In genomic region chr3:107959767-107960166, GRCh38 we compare ENCODE assay signal across 25 cellular contexts.
A peak's percentile ranks its signal among the peaks of the same experiment; 100 is the strongest.
DNase-seq lines count a peak whose midpoint lies in the region; ATAC-seq, FAIRE-seq and TF ChIP-seq lines count a peak whose summit lies in the region.
"Had no signal": no experiment of that assay in that cellular context is flagged by ENCODE, and none has a peak within 500 bp of the region (broad histone marks: within the 10 kb centered on the region; RNA-seq: fewer than 3 reads in every experiment).

No MANE protein-coding gene starts in this region.

- TF ChIP-seq EP300 in HepG2 (IDR thresholded peaks at IDR 0.05; ENCODE audit: low read depth in 2 of 2, low read length in 2 of 2) = no peak
- no peak for TF ChIP-seq EP300 in HepG2 (CRISPR knock-in tag; IDR thresholded peaks at IDR 0.05; ENCODE audit: borderline replicate concordance)

- peaks cover 40% of the 10 kb centered on the region for H3K4me1 Mint-ChIP-seq in dendritic cell treated with granulocyte-macrophage colony-stimulating factor and Interleukin-4, amounts not matched to agents 40 ng/mL and 50 ng/mL, for 4 days (ENCODE audit: low read depth)
- peaks cover 10% of the 10 kb centered on the region for H3K4me1 Mint-ChIP-seq in chondrocyte (ENCODE audit: low read depth)

- no peak overlapping the region for H3K4me3 Mint-ChIP-seq in dendritic cell treated with granulocyte-macrophage colony-stimulating factor and Interleukin-4, amounts not matched to agents 40 ng/mL and 50 ng/mL, for 4 days
- H3K4me3 Mint-ChIP-seq in chondrocyte (ENCODE audit: unreplicated experiment) = no peak overlapping the region
- H3K4me3 Mint-ChIP-seq: mesothelial cell of epicardium; natural killer cell treated with Interleukin-12 subunit alpha and Interleukin-12 subunit beta and Interleukin-15 and Interleukin-18, amount 100 ng/mL, for 72 hours had no signal

- peaks cover 2% of the 10 kb centered on the region for H3K27me3 Mint-ChIP-seq in dendritic cell treated with granulocyte-macrophage colony-stimulating factor and Interleukin-4, amounts not matched to agents 40 ng/mL and 50 ng/mL, for 4 days
- peaks cover under 1% of the 10 kb centered on the region for H3K27me3 Mint-ChIP-seq in chondrocyte (ENCODE audit: low read depth)
- H3K27me3 Mint-ChIP-seq: natural killer cell treated with Interleukin-12 subunit alpha and Interleukin-12 subunit beta and Interleukin-15 and Interleukin-18, amount 100 ng/mL, for 72 hours had no signal

- in situ Hi-C loops in HepG2 (cut with HindIII; ENCODE audit: extremely low pct_ligation_motif_present, low pct_unique_long_range_greater_than_20kb) = no loop called here

- H3K27ac Mint-ChIP-seq in dendritic cell treated with granulocyte-macrophage colony-stimulating factor and Interleukin-4, amounts not matched to agents 40 ng/mL and 50 ng/mL, for 4 days = peak overlapping the region; percentile 23
- H3K27ac Mint-ChIP-seq in chondrocyte (ENCODE audit: unreplicated experiment) = no peak overlapping the region
- H3K27ac Mint-ChIP-seq: activated naive CD4-positive, alpha-beta T cell treated with anti-CD3 and anti-CD28 coated beads, Interleukin-2, amount 50 U/mL, for 72 hours; mesothelial cell of epicardium; natural killer cell treated with Interleukin-12 subunit alpha and Interleukin-12 subunit beta and Interleukin-15 and Interleukin-18, amount 100 ng/mL, for 72 hours had no signal

- TF ChIP-seq POLR2A in HepG2 (IDR thresholded peaks at IDR 0.05; ENCODE audit: insufficient read depth in 1 of 2, low read depth in 2 of 2, low read length in 2 of 2) (no peak), spleen (IDR thresholded peaks at IDR 0.05) (no peak)

- H3K79me2 ChIP-seq in HepG2 (ENCODE audit: insufficient read depth, low read length) = no peaks in the 10 kb centered on the region

- BruUV-seq in HepG2 (replicated peaks; lab: Mats Ljungman, UMichigan) = no TSS peak

- DNase-seq in AG10803 (ENCODE audit: low read depth) (peak; percentile 29), OCI-M1 (lab: John Stamatoyannopoulos, UW) (peak; percentile 54), HepG2 (ENCODE audit: low spot score) (no peak), chondrocyte (ENCODE audit: low spot score) (no peak), spleen (no peak)
- DNase-seq in activated CD8-positive, alpha-beta memory T cell treated with anti-CD3 and anti-CD28 coated beads, Interleukin-2, amount 50 U/mL, for 48 hours = no peak
- no peak for DNase-seq in stimulated activated CD4-positive, alpha-beta T cell treated with anti-CD3 and anti-CD28 coated beads, Interleukin-15, amount 100 ng/mL, for 24 hours
- DNase-seq: foreskin keratinocyte; KBM-7; left colon; NCI-H1694; NCI-H446; stimulated activated naive CD4-positive, alpha-beta T cell had no signal

- H3K27ac ChIP-seq in HepG2 (ENCODE audit: extremely low read length, insufficient read depth, low read length) (no peak overlapping the region), spleen (no peak overlapping the region)
- H3K27ac ChIP-seq: C4-2B, foreskin keratinocyte, HL-60, RWPE1, thoracic aorta had no signal

- H3K4me1 ChIP-seq in HepG2 (ENCODE audit: insufficient read depth, low read length) (no peaks in the 10 kb centered on the region), spleen (peaks cover 0 to 39% (median 3%) of the 10 kb centered on the region in 6 donors)

- H4K20me1 ChIP-seq in HepG2 (ENCODE audit: insufficient read depth, low read length) = no peaks in the 10 kb centered on the region

- POLR2A ChIA-PET in HepG2 (lab: Yijun Ruan, JAX) = no interaction called here

- CTCF ChIA-PET in HepG2 (lab: Yijun Ruan, JAX; ENCODE audit: low intra/inter-chr PET ratio, low total read pairs) = no interaction called here

- H3K27me3 ChIP-seq in HepG2 (ENCODE audit: control insufficient read depth in 1 of 2, insufficient read depth in 2 of 2, low read length in 2 of 2) (peaks cover 2 to 4% of the 10 kb centered on the region in 2 experiments; a peak in 3 of 5 replicates), spleen (replicated peaks in 1 of 7) (no peaks in the 10 kb centered on the region)

- H3K36me3 ChIP-seq in HepG2 (replicated peaks in 1 of 2; ENCODE audit: control insufficient read depth in 1 of 2, insufficient read depth in 2 of 2, low read length in 2 of 2) (no peaks in the 10 kb centered on the region), spleen (no peaks in the 10 kb centered on the region)
- H3K36me3 ChIP-seq: thoracic aorta had no signal

- no peak for TF ChIP-seq CTCF in AG10803 (conservative IDR thresholded peaks at IDR 0.05; ENCODE audit: low read length)
- TF ChIP-seq CTCF in HepG2 (CRISPR knock-in tag; IDR thresholded peaks at IDR 0.05) = no peak
- no peak for TF ChIP-seq CTCF in chondrocyte (IDR thresholded peaks at IDR 0.05)
- TF ChIP-seq CTCF in spleen (IDR thresholded peaks at IDR 0.05 in 8 of 11, conservative IDR thresholded peaks at IDR 0.05 in 3 of 11) = no peak

- H2AFZ ChIP-seq in HepG2 (ENCODE audit: low read length) = no peak overlapping the region

- whole genome bisulfite sequencing in HepG2 (ENCODE audit: low lambda C conversion rate) = 7% methylated on average over 1 of the region's 1 CpG
- 0 to 76% (median 72%) methylated on average over 1 of the region's 1 CpG for WGBS in spleen, 5 donors

- H3K9ac ChIP-seq in HepG2 (ENCODE audit: insufficient read depth, low read depth, low read length) = no peak overlapping the region

- H3K9me3 ChIP-seq in HepG2 (ENCODE audit: low read length) (no peaks in the 10 kb centered on the region), spleen (no peaks in the 10 kb centered on the region)
- H3K9me3 ChIP-seq: thoracic aorta had no signal

- peaks cover 9% of the 10 kb centered on the region for H3K9me3 Mint-ChIP-seq in dendritic cell treated with granulocyte-macrophage colony-stimulating factor and Interleukin-4, amounts not matched to agents 40 ng/mL and 50 ng/mL, for 4 days
- peaks cover 3% of the 10 kb centered on the region for H3K9me3 Mint-ChIP-seq in chondrocyte (ENCODE audit: low read depth)

- TF ChIP-seq RAD21 in HepG2 (CRISPR knock-in tag; IDR thresholded peaks at IDR 0.05) = no peak

- no peak for ATAC-seq in HepG2
- ATAC-seq: activated CD4-positive, CD25-positive, alpha-beta regulatory T cell treated with anti-CD3 and anti-CD28 coated beads, Interleukin-2, amount 50 U/mL, for 24 hours; activated naive CD4-positive, alpha-beta T cell treated with anti-CD3 and anti-CD28 coated beads, Interleukin-2, amount 50 U/mL, for 72 hours; foreskin keratinocyte; left colon; natural killer cell treated with Interleukin-12 subunit alpha and Interleukin-12 subunit beta and Interleukin-15 and Interleukin-18, amount 100 ng/mL, for 72 hours; SK-N-SH treated with all-trans-retinoic acid at 6 μM for 48 hours had no signal

- intact Hi-C loops in dendritic cell treated with granulocyte-macrophage colony-stimulating factor and Interleukin-4, amounts not matched to agents 40 ng/mL and 50 ng/mL, for 4 days (cut with micrococcal nuclease) = no loop called here
- intact Hi-C loops in HepG2 (cut with micrococcal nuclease; ENCODE audit: unreplicated experiment) (no loop called here), spleen (cut with DNase I; ENCODE audit: low total_unique reads) (no loop called here)

- no peaks in the 10 kb centered on the region for H3K36me3 Mint-ChIP-seq in dendritic cell treated with granulocyte-macrophage colony-stimulating factor and Interleukin-4, amounts not matched to agents 40 ng/mL and 50 ng/mL, for 4 days (ENCODE audit: low read depth)
- H3K36me3 Mint-ChIP-seq in chondrocyte (ENCODE audit: low read depth) = no peaks in the 10 kb centered on the region
- H3K36me3 Mint-ChIP-seq: activated naive CD4-positive, alpha-beta T cell treated with anti-CD3 and anti-CD28 coated beads, Interleukin-2, amount 50 U/mL, for 72 hours; mesothelial cell of epicardium; natural killer cell treated with Interleukin-12 subunit alpha and Interleukin-12 subunit beta and Interleukin-15 and Interleukin-18, amount 100 ng/mL, for 72 hours had no signal

- no peak overlapping the region for H3K4me3 ChIP-seq in AG10803 (ENCODE audit: low read length)
- no peak overlapping the region for H3K4me3 ChIP-seq in HepG2 (replicated peaks in 1 of 3; ENCODE audit: insufficient read depth in 1 of 3, low read depth in 2 of 3, low read length in 3 of 3)
- no peak overlapping the region for H3K4me3 ChIP-seq in spleen
- H3K4me3 ChIP-seq: thoracic aorta had no signal

- no peak for FAIRE-seq in HepG2 (lab: Jason Lieb, UNC)
- FAIRE-seq: D721Med, endometrium had no signal

- no peak overlapping the region for H3K4me2 ChIP-seq in HepG2 (ENCODE audit: low read depth, low read length)

TF ChIP-seq in HepG2, 621 proteins besides CTCF, POLR2A, EP300 and RAD21 (continues in another document):
- no peak for TF ChIP-seq HOXA7 (CRISPR knock-in tag; IDR thresholded peaks at IDR 0.05)
- TF ChIP-seq ZBTB46 (CRISPR knock-in tag; IDR thresholded peaks at IDR 0.05; ENCODE audit: borderline replicate concordance) = no peak
- peak; percentile 45 to 71; a peak in 3 of 4 replicates for TF ChIP-seq MAFK (conservative IDR thresholded peaks at IDR 0.05 in 1 of 2, IDR thresholded peaks at IDR 0.05 in 1 of 2; ENCODE audit: low read length in 2 of 2)
- no peak for TF ChIP-seq ERF (CRISPR knock-in tag; IDR thresholded peaks at IDR 0.05)
- TF ChIP-seq GLMP (CRISPR knock-in tag; IDR thresholded peaks at IDR 0.05; ENCODE audit: borderline replicate concordance) = no peak

Comparison
In these comparisons a context has a peak if more than half of its experiments do, and no peak if none do; other contexts are left out.
1. DNase-seq: peak in AG10803 (single experiment) and OCI-M1 (single experiment); none in HepG2 (single experiment), chondrocyte (single experiment), activated CD8-positive, alpha-beta memory T cell treated with anti-CD3 and anti-CD28 coated beads, Interleukin-2, amount 50 U/mL, for 48 hours (single experiment), spleen (single experiment) and stimulated activated CD4-positive, alpha-beta T cell treated with anti-CD3 and anti-CD28 coated beads, Interleukin-15, amount 100 ng/mL, for 24 hours (single experiment).